8 cellular contexts compared by ENCODE assay signal in the genomic region with DNA sequence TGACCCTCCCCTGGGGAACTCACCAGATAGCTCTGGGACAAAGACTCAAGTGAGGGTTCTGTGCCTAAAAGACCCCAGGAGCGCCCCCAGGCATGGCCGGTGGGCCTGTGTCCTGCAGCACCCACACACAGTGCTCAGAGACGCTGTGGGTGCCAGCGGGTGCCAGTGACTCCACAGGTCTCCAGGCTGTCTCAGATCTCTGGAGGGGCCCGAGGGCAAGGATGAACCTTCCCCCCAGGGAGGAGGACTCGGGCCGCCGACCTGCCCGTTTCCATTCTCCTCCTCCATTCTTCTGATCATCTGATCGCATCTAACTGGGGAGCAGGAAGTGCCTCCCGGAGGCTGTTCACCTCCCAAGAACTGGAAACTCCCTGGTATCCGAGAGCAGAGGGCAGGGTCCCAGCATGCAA. TPM values are rescaled to one million over a fixed set of nuclear protein-coding genes. Genes with fewer than 3 reads are reported as not detected.
DNase-seq lines count a peak whose midpoint lies in the region; ATAC-seq and TF ChIP-seq lines count a peak whose summit lies in the region.

No MANE protein-coding gene starts in this region.

- DNase-seq in RPMI7951 (ENCODE audit: low read depth) (peak; percentile 19), AG08395 (ENCODE audit: low spot score) (no peak), amniotic stem cell (lab: John Stamatoyannopoulos, UW) (no peak), NCI-H748 (lab: John Stamatoyannopoulos, UW; ENCODE audit: unreplicated experiment) (no peak)
- DNase-seq in effector memory CD8-positive, alpha-beta T cell = peak; percentile 31 to 49 (median 39)
- DNase-seq in stimulated activated naive CD4-positive, alpha-beta T cell treated with Interleukin-2 at 50 U/mL for 16 hours (lab: John Stamatoyannopoulos, UW) = peak; percentile 46

- peaks cover 19 to 35% of the 10 kb centered on the region in 2 donors for H3K4me1 Mint-ChIP-seq in effector memory CD8-positive, alpha-beta T cell (ENCODE audit: low read depth in 2 of 2)

- H3K9me3 Mint-ChIP-seq in effector memory CD8-positive, alpha-beta T cell = no peaks in the 10 kb centered on the region

- peak; percentile 30 for ATAC-seq in HG02588 (IDR thresholded peaks at IDR 0.05; ENCODE audit: unreplicated experiment)
- peak; percentile 23 for ATAC-seq in effector memory CD8-positive, alpha-beta T cell (replicated peaks)

- peak overlapping the region; percentile 92 to 99 for H3K27ac Mint-ChIP-seq in effector memory CD8-positive, alpha-beta T cell

- peak; percentile 30 for TF ChIP-seq POLR2A in GM15510 (IDR thresholded peaks at IDR 0.05; ENCODE audit: borderline replicate concordance, extremely low read depth, insufficient read length)

- peaks cover 55% of the 10 kb centered on the region for H3K36me3 Mint-ChIP-seq in effector memory CD8-positive, alpha-beta T cell (ENCODE audit: insufficient read depth)

- no peaks in the 10 kb centered on the region for H3K27me3 Mint-ChIP-seq in effector memory CD8-positive, alpha-beta T cell

- H3K4me3 Mint-ChIP-seq in effector memory CD8-positive, alpha-beta T cell = peak overlapping the region; percentile 87 to 91

RNA-seq across cellular contexts. Expression of gene ADAM8, which starts 1.0 kb away (rescaled TPM):
- total RNA-seq in RPMI7951 (2014; rRNA removed; shearing (Covaris generic)) = 3.8 and 6.3 TPM in 2 replicates

RNA-seq across cellular contexts. Expression of gene TUBGCP2, which starts 33.0 kb away (rescaled TPM):
- 42.0 and 43.3 TPM in 2 replicates for total RNA-seq in RPMI7951 (2014; rRNA removed; shearing (Covaris generic))

RNA-seq across cellular contexts. Expression of gene ZNF511, which starts 33.0 kb away (rescaled TPM):
- 33.9 and 57.6 TPM in 2 replicates for total RNA-seq in RPMI7951 (2014; rRNA removed; shearing (Covaris generic))

RNA-seq across cellular contexts. Expression of gene VENTX, which starts 38.0 kb away (rescaled TPM):
- total RNA-seq in RPMI7951 (2014; rRNA removed; shearing (Covaris generic)) = not detected in 2 replicates

RNA-seq across cellular contexts. Expression of gene UTF1, which starts 45.7 kb away (rescaled TPM):
- total RNA-seq in RPMI7951 (2014; rRNA removed; shearing (Covaris generic)) = not detected in 2 replicates

Comparison
In these comparisons a context has a peak if more than half of its experiments do, and no peak if none do; other contexts are left out.
1. DNase-seq: peak in RPMI7951 (single experiment), effector memory CD8-positive, alpha-beta T cell (3 of 3) and stimulated activated naive CD4-positive, alpha-beta T cell treated with Interleukin-2 at 50 U/mL for 16 hours (single experiment); none in AG08395 (single experiment), amniotic stem cell (single experiment) and NCI-H748 (single experiment).